8 cellular contexts compared by ENCODE assay signal in genomic region chrX:132463411-132463810, GRCh38. TPM values are rescaled to one million over a fixed set of nuclear protein-coding genes. Genes with fewer than 3 reads are reported as not detected.
DNase-seq lines count a peak whose midpoint lies in the region; ATAC-seq and TF ChIP-seq lines count a peak whose summit lies in the region.

No MANE protein-coding gene starts in this region.

- no peak overlapping the region for H3K4me2 ChIP-seq in Loucy (ENCODE audit: low read depth, low read length, poor library complexity, severe bottlenecking)

- H3K27me3 ChIP-seq in Loucy (ENCODE audit: insufficient read depth, low read length, poor library complexity, severe bottlenecking) (no peaks in the 10 kb centered on the region), brain microvascular endothelial cell (replicated peaks) (no peaks in the 10 kb centered on the region)

- H3K4me3 ChIP-seq in Loucy (ENCODE audit: low read length, poor library complexity, severe bottlenecking) (no peak overlapping the region), brain microvascular endothelial cell (ENCODE audit: low read depth, low read length) (no peak overlapping the region)

- intact Hi-C loops in activated CD4-positive, alpha-beta T cell treated with anti-CD3 and anti-CD28 coated beads for 36 hours (cut with DNase I, micrococcal nuclease) = loop anchor here (2.0 to 5.0 kb wide), 2 partner anchors 171 kb away; no protein-coding TSS in a partner anchor
- intact Hi-C loops in posterior cingulate gyrus (cut with DNase I) = no loop called here

- H3K36me3 Mint-ChIP-seq in activated CD4-positive, alpha-beta T cell treated with anti-CD3 and anti-CD28 coated beads for 36 hours (ENCODE audit: low read depth) = no peaks in the 10 kb centered on the region
- no peaks in the 10 kb centered on the region for H3K36me3 Mint-ChIP-seq in osteocyte (ENCODE audit: unreplicated experiment)

- no peaks in the 10 kb centered on the region for H3K79me2 ChIP-seq in Loucy (ENCODE audit: insufficient read depth, low read length)

- no peak overlapping the region for H3K4me3 Mint-ChIP-seq in activated CD4-positive, alpha-beta T cell treated with anti-CD3 and anti-CD28 coated beads for 36 hours
- no peak overlapping the region for H3K4me3 Mint-ChIP-seq in osteocyte (ENCODE audit: unreplicated experiment)

- no peaks in the 10 kb centered on the region for H3F3A ChIP-seq in Loucy (ENCODE audit: low read depth)

- no peaks in the 10 kb centered on the region for H3K9me3 Mint-ChIP-seq in activated CD4-positive, alpha-beta T cell treated with anti-CD3 and anti-CD28 coated beads for 36 hours (ENCODE audit: low read depth)
- peaks cover 4% of the 10 kb centered on the region for H3K9me3 Mint-ChIP-seq in osteocyte (ENCODE audit: unreplicated experiment)

- no peak overlapping the region for H2AFZ ChIP-seq in Loucy (ENCODE audit: low read length)

- no peaks in the 10 kb centered on the region for H3K4me1 Mint-ChIP-seq in activated CD4-positive, alpha-beta T cell treated with anti-CD3 and anti-CD28 coated beads for 36 hours
- no peaks in the 10 kb centered on the region for H3K4me1 Mint-ChIP-seq in osteocyte (ENCODE audit: unreplicated experiment)

- no peaks in the 10 kb centered on the region for H3K4me1 ChIP-seq in Loucy (ENCODE audit: insufficient read depth, low read length, poor library complexity, severe bottlenecking)

- no peaks in the 10 kb centered on the region for H4K20me1 ChIP-seq in Loucy (ENCODE audit: insufficient read depth, low read length, poor library complexity, severe bottlenecking)

- no peaks in the 10 kb centered on the region for H3K9me3 ChIP-seq in Loucy (ENCODE audit: insufficient read depth, low read depth, low read length)

- no peak overlapping the region for H3K27ac ChIP-seq in brain microvascular endothelial cell

- H3K36me3 ChIP-seq in Loucy (ENCODE audit: insufficient read depth, low read length) (no peaks in the 10 kb centered on the region), brain microvascular endothelial cell (replicated peaks) (no peaks in the 10 kb centered on the region)

- no peak overlapping the region for H3K9ac ChIP-seq in Loucy (ENCODE audit: low read depth, low read length, poor library complexity, severe bottlenecking)

- H3K9me2 ChIP-seq in Loucy (replicated peaks; ENCODE audit: low read depth, low read length) = no peaks in the 10 kb centered on the region

- no peak overlapping the region for H3K27ac Mint-ChIP-seq in activated CD4-positive, alpha-beta T cell treated with anti-CD3 and anti-CD28 coated beads for 36 hours
- H3K27ac Mint-ChIP-seq in osteocyte (ENCODE audit: unreplicated experiment) = no peak overlapping the region

- POLR2A ChIA-PET in activated CD4-positive, alpha-beta T cell treated with anti-CD3 and anti-CD28 coated beads for 36 hours (lab: Charles Lee) = no interaction called here

- CTCF ChIA-PET in activated CD4-positive, alpha-beta T cell treated with anti-CD3 and anti-CD28 coated beads for 36 hours (lab: Charles Lee) = interaction anchor here (1.7 kb wide), 1 partner anchor 170 kb away, joined by 5 read pairs; no protein-coding TSS in a partner anchor

- in situ Hi-C loops in brain microvascular endothelial cell (cut with HindIII; ENCODE audit: low pct_ligation_motif_present, low sequenced_read_pairs) = no loop called here

- TF ChIP-seq CTCF in Loucy (conservative IDR thresholded peaks at IDR 0.05; ENCODE audit: low read length) = peak; percentile 56
- TF ChIP-seq CTCF in brain microvascular endothelial cell (IDR thresholded peaks at IDR 0.05; ENCODE audit: low read depth, low read length, missing control alignments) = peak; percentile 51
- TF ChIP-seq CTCF in osteocyte (IDR thresholded peaks at IDR 0.05) = peak; percentile 45

- ATAC-seq in activated CD4-positive, alpha-beta T cell treated with anti-CD3 and anti-CD28 coated beads for 36 hours = no peak
- no peak for ATAC-seq in GM19395 (IDR thresholded peaks at IDR 0.05; ENCODE audit: unreplicated experiment)
- no peak for ATAC-seq in GM21737 (IDR thresholded peaks at IDR 0.05; ENCODE audit: unreplicated experiment)

- peak; percentile 43 for DNase-seq in activated CD4-positive, alpha-beta T cell treated with anti-CD3 and anti-CD28 coated beads for 36 hours
- no peak for DNase-seq in activated CD4-positive, alpha-beta T cell treated with anti-CD3 and anti-CD28 coated beads for 1 hour
- DNase-seq in brain microvascular endothelial cell = peak; percentile 27
- no peak for DNase-seq in osteocyte (ENCODE audit: extremely low spot score, unreplicated experiment)
- no peak for DNase-seq in posterior cingulate gyrus

- no peaks in the 10 kb centered on the region for H3K27me3 Mint-ChIP-seq in activated CD4-positive, alpha-beta T cell treated with anti-CD3 and anti-CD28 coated beads for 36 hours
- no peaks in the 10 kb centered on the region for H3K27me3 Mint-ChIP-seq in osteocyte (ENCODE audit: unreplicated experiment)

RNA-seq across cellular contexts. Expression of gene MBNL3, which starts 25.4 kb away (rescaled TPM):
- 10 to 100 TPM; 15.3 to 19.3 TPM for total RNA-seq in activated CD4-positive, alpha-beta T cell treated with anti-CD3 and anti-CD28 coated beads for 36 hours
- total RNA-seq in osteocyte = 7.3 and 7.7 TPM in 2 replicates

Comparison
In these comparisons a context has a peak if more than half of its experiments do, and no peak if none do; other contexts are left out.
1. DNase-seq: peak in activated CD4-positive, alpha-beta T cell treated with anti-CD3 and anti-CD28 coated beads for 36 hours (single experiment) and brain microvascular endothelial cell (single experiment); none in activated CD4-positive, alpha-beta T cell treated with anti-CD3 and anti-CD28 coated beads for 1 hour (single experiment), osteocyte (single experiment) and posterior cingulate gyrus (0 of 10).
2. Peak in every context shown above with its lines, with median percentiles within 50 percentile points of each other: CTCF ChIP-seq.